ENCODE assay signal across 18 cellular contexts in the genomic region with DNA sequence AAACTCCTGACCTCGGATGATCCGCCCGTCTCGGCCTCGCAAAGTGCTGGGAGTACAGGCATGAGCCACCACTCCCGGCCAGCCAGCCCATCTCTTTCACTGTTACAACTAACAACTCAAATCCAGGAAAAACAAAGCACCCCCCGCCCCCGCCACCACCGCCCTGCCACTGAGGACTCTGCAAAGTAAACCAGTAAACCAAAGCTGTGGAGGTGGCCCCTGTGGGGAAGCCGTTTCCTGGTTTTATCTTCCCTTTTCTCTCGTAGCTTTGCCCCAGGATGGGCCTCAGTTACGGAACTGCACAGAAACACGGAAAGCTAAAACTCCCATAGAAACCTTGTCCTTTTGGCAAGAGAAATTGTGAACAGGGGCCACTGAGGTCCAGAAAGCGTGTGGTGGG.
"Had no signal": no experiment of that assay in that cellular context is flagged by ENCODE, and none has a peak within 500 bp of the region (broad histone marks: within the 10 kb centered on the region; RNA-seq: fewer than 3 reads in every experiment).

No MANE protein-coding gene starts in this region.

- H3K9me3 ChIP-seq: pancreas had no signal

- H3K27ac ChIP-seq: brain microvascular endothelial cell, neural progenitor cell, pancreas, stomach had no signal

- H3K36me3 ChIP-seq: brain microvascular endothelial cell, neural progenitor cell, pancreas, stomach had no signal

- ATAC-seq: activated T-cell treated with anti-CD3 and anti-CD28 coated beads, Interleukin-2, amount 50 U/mL, for 72 hours; left lobe of liver; pancreas had no signal

- H3K4me3 ChIP-seq: neural progenitor cell, pancreas, stomach had no signal

- DNase-seq: activated B cell treated with CpG ODN at 0.5 μM for 24 hours; activated CD4-positive, alpha-beta T cell treated with anti-CD3 and anti-CD28 coated beads, Interleukin-2, amount 10 ng/mL, durations not matched to agents 24 days and 14 days; activated CD8-positive, alpha-beta memory T cell treated with anti-CD3 and anti-CD28 coated beads, Interleukin-2, amount 50 U/mL, for 48 hours; activated gamma-delta T cell; activated naive CD8-positive, alpha-beta T cell treated with anti-CD3 and anti-CD28 coated beads, Interleukin-2, amount 10 ng/mL, durations not matched to agents 7 days and 5 days; activated T-cell treated with anti-CD3 and anti-CD28 coated beads, Interleukin-2, amount 50 U/mL, for 72 hours; brain microvascular endothelial cell; cortex of kidney; effector CD8-positive, alpha-beta T cell; foreskin fibroblast; head of caudate nucleus; mammary epithelial cell; naive B cell; stimulated activated CD4-positive, alpha-beta T cell treated with anti-CD3 and anti-CD28 coated beads, Interleukin-1b, Interleukin-23, amount 100 ng/mL, for 48 hours; stomach had no signal
